Comparison of ENCODE assay signal across 8 cellular contexts in genomic region chr21:15826147-15826780, GRCh38.
DNase-seq lines count a peak whose midpoint lies in the region; ATAC-seq and TF ChIP-seq lines count a peak whose summit lies in the region.

No MANE protein-coding gene starts in this region.

- H3K9me3 Mint-ChIP-seq in central memory CD8-positive, alpha-beta T cell: no peaks in the 10 kb centered on the region

- H3K36me3 Mint-ChIP-seq in central memory CD8-positive, alpha-beta T cell (ENCODE audit: insufficient read depth): peaks cover 29% of the 10 kb centered on the region

- TF ChIP-seq CTCF in DOHH2 (IDR thresholded peaks at IDR 0.05; ENCODE audit: low read depth, low read length, poor library complexity, severe bottlenecking) (peak; percentile 57), HEK293 (tag by site-specific recombination; IDR thresholded peaks at IDR 0.05) (no peak), liver (IDR thresholded peaks at IDR 0.05; ENCODE audit: low read depth, low read length, missing input control) (peak; percentile 62)

- H3K4me1 ChIP-seq in DOHH2 (ENCODE audit: control insufficient read depth, low read length) (no peaks in the 10 kb centered on the region; the same call in 1 of the 2 replicates), HEK293 (ENCODE audit: control insufficient read depth, insufficient read depth, low read length) (no peaks in the 10 kb centered on the region), liver (ENCODE audit: control insufficient read depth in 4 of 4, insufficient read depth in 4 of 4, low read length in 3 of 4) (no peaks in the 10 kb centered on the region)

- H3K79me2 ChIP-seq in DOHH2 (ENCODE audit: control insufficient read depth, low read length): no peaks in the 10 kb centered on the region

- no peaks in the 10 kb centered on the region for H3K9me2 ChIP-seq in DOHH2 (replicated peaks; ENCODE audit: control insufficient read depth, low read length)

- H3K4me3 Mint-ChIP-seq in central memory CD8-positive, alpha-beta T cell: no peak overlapping the region

- DNase-seq in 8988T: peak; percentile 45
- DNase-seq in NOMO-1 treated with DMSO at 0.1 percent for 48 hours (lab: John Stamatoyannopoulos, UW; ENCODE audit: unreplicated experiment): peak; percentile 65
- no peak for DNase-seq in central memory CD8-positive, alpha-beta T cell (ENCODE audit: low spot score in 2 of 2)
- no peak for DNase-seq in SIG-M5 (lab: John Stamatoyannopoulos, UW)

- H3K36me3 ChIP-seq in DOHH2 (ENCODE audit: control insufficient read depth, low read length) (peaks cover 27% of the 10 kb centered on the region), HEK293 (ENCODE audit: control insufficient read depth in 2 of 2, insufficient read depth in 1 of 2, low read length in 2 of 2) (peaks cover 14 to 27% of the 10 kb centered on the region in 2 experiments), liver (ENCODE audit: control insufficient read depth in 4 of 4, insufficient read depth in 3 of 4, low read depth in 1 of 4, low read length in 3 of 4) (peaks cover 0 to 7% (median 2%) of the 10 kb centered on the region in 4 donors)

- no peak overlapping the region for H3K4me2 ChIP-seq in DOHH2 (ENCODE audit: low read length)

- no peaks in the 10 kb centered on the region for H4K20me1 ChIP-seq in DOHH2 (ENCODE audit: control insufficient read depth, insufficient read depth, low read depth, low read length)

- H3K27me3 Mint-ChIP-seq in central memory CD8-positive, alpha-beta T cell: no peaks in the 10 kb centered on the region

- H3K27me3 ChIP-seq in DOHH2 (ENCODE audit: control insufficient read depth, low read length): no peaks in the 10 kb centered on the region
- no peaks in the 10 kb centered on the region for H3K27me3 ChIP-seq in liver (ENCODE audit: control insufficient read depth in 4 of 4, insufficient read depth in 4 of 4, low read length in 3 of 4)

- peak; percentile 31 for ATAC-seq in central memory CD8-positive, alpha-beta T cell (replicated peaks; ENCODE audit: extremely low read depth, poor library complexity, severe bottlenecking)
- no peak for ATAC-seq in GM18873 (IDR thresholded peaks at IDR 0.05; ENCODE audit: low FRiP score, unreplicated experiment)

- peak; percentile 84 for TF ChIP-seq RAD21 in liver (IDR thresholded peaks at IDR 0.05)

- H3K27ac ChIP-seq in DOHH2 (ENCODE audit: low read depth, low read length) (no peak overlapping the region), HEK293 (ENCODE audit: extremely low read depth, low read depth, low read length) (no peak overlapping the region), liver (ENCODE audit: low read depth in 1 of 2, low read length in 2 of 2) (no peak overlapping the region)

- no peak overlapping the region for H3K9ac ChIP-seq in liver (ENCODE audit: low read depth in 1 of 2, low read length in 2 of 2)

- H3K9me3 ChIP-seq in DOHH2 (ENCODE audit: control insufficient read depth, insufficient read depth, low read length) (no peaks in the 10 kb centered on the region), HEK293 (ENCODE audit: control insufficient read depth, insufficient read depth, low read depth, low read length) (no peaks in the 10 kb centered on the region), liver (ENCODE audit: control insufficient read depth in 4 of 4, low read length in 3 of 4) (no peaks in the 10 kb centered on the region)

- H3F3A ChIP-seq in DOHH2 (ENCODE audit: control insufficient read depth, insufficient read depth): no peaks in the 10 kb centered on the region

- no peak overlapping the region for H3K4me3 ChIP-seq in DOHH2 (ENCODE audit: low read length)
- H3K4me3 ChIP-seq in HEK293 (ENCODE audit: low read depth, low read length): no peak overlapping the region
- no peak overlapping the region for H3K4me3 ChIP-seq in liver (ENCODE audit: low read depth in 1 of 3, low read length in 3 of 3)

- POLR2A ChIA-PET in HEK293 (lab: Yijun Ruan, JAX): no interaction called here

- H3K27ac Mint-ChIP-seq in central memory CD8-positive, alpha-beta T cell (ENCODE audit: low read depth): no peak overlapping the region

- H3K4me1 Mint-ChIP-seq in central memory CD8-positive, alpha-beta T cell: peaks cover 29% of the 10 kb centered on the region

- CTCF ChIA-PET in HEK293 (lab: Yijun Ruan, JAX): interaction anchor here (0.6 to 1.3 kb wide), 13 partner anchors 9 to 742 kb away, joined by 3 to 8 read pairs (median 3); no protein-coding TSS in a partner anchor

- WGBS in liver: 44% methylated on average over 5 of the region's 5 CpGs

TF ChIP-seq in HEK293, 187 proteins besides CTCF, POLR2A, EP300 and RAD21 (continues in another document):
- TF ChIP-seq ZBTB10 (tag by site-specific recombination; IDR thresholded peaks at IDR 0.05) (no peak), SCRT1 (tag by site-specific recombination; IDR thresholded peaks at IDR 0.05; ENCODE audit: borderline replicate concordance) (peak; percentile 28; the same call in 1 of the 2 replicates), ZNF391 (tag by site-specific recombination; IDR thresholded peaks at IDR 0.05; ENCODE audit: borderline replicate concordance, low read depth) (no peak), HOXC10 (CRISPR knock-in tag; IDR thresholded peaks at IDR 0.05) (no peak), ZNF660 (tag by site-specific recombination; IDR thresholded peaks at IDR 0.05) (no peak), ZNF654 (tag by site-specific recombination; IDR thresholded peaks at IDR 0.05; ENCODE audit: low read depth) (peak; percentile 38), ZBTB6 (tag by site-specific recombination; IDR thresholded peaks at IDR 0.05) (no peak)

TF ChIP-seq in liver, 16 proteins besides CTCF, POLR2A, EP300 and RAD21:
- TF ChIP-seq EGR1 (IDR thresholded peaks at IDR 0.05; ENCODE audit: low read depth in 2 of 2) (no peak), YY1 (IDR thresholded peaks at IDR 0.05) (no peak), SP1 (IDR thresholded peaks at IDR 0.05) (peak; percentile 7), TAF1 (conservative IDR thresholded peaks at IDR 0.05) (no peak), ATF3 (IDR thresholded peaks at IDR 0.05) (peak; percentile 40), RXRA (IDR thresholded peaks at IDR 0.05) (peak in 1 of 2 donors; percentile 21), ZBTB33 (IDR thresholded peaks at IDR 0.05) (no peak), HNF4A (conservative IDR thresholded peaks at IDR 0.05) (peak in 1 of 2 donors; percentile 30), JUND (IDR thresholded peaks at IDR 0.05) (no peak), FOXA2 (IDR thresholded peaks at IDR 0.05) (no peak), NR2F2 (IDR thresholded peaks at IDR 0.05) (no peak), REST (IDR thresholded peaks at IDR 0.05) (no peak), FOXA1 (IDR thresholded peaks at IDR 0.05) (no peak), MAX (IDR thresholded peaks at IDR 0.05) (no peak), GABPA (IDR thresholded peaks at IDR 0.05 in 1 of 2, conservative IDR thresholded peaks at IDR 0.05 in 1 of 2) (no peak), HNF4G (IDR thresholded peaks at IDR 0.05) (no peak)
TF ChIP-seq in liver: peak in this region for 4.

Comparison
In these comparisons a context has a peak if more than half of its experiments do, and no peak if none do; other contexts are left out.
1. DNase-seq: peak in 8988T (single experiment) and NOMO-1 treated with DMSO at 0.1 percent for 48 hours (single experiment); none in central memory CD8-positive, alpha-beta T cell (0 of 2) and SIG-M5 (single experiment).